Comparison of ENCODE assay signal across 15 cellular contexts in genomic region chr14:74510955-74511354, GRCh38. TPM values are rescaled to one million over a fixed set of nuclear protein-coding genes. Genes with fewer than 3 reads are reported as not detected.
DNase-seq lines count a peak whose midpoint lies in the region; ATAC-seq, FAIRE-seq and TF ChIP-seq lines count a peak whose summit lies in the region.
"Had no signal": no experiment of that assay in that cellular context is flagged by ENCODE, and none has a peak within 500 bp of the region (broad histone marks: within the 10 kb centered on the region; RNA-seq: fewer than 3 reads in every experiment).

No MANE protein-coding gene starts in this region.

- peak overlapping the region; percentile 46 for H3K4me2 ChIP-seq in mammary epithelial cell (ENCODE audit: insufficient read depth, low read depth, low read length)
- H3K4me2 ChIP-seq in keratinocyte (ENCODE audit: control insufficient read depth, extremely low read depth, insufficient read depth, low read depth, low read length), result no peak overlapping the region
- H3K4me2 ChIP-seq: GM23338 had no signal

- peaks cover 37% of the 10 kb centered on the region for H3K4me1 ChIP-seq in HUES6 (ENCODE audit: control insufficient read depth, insufficient read depth, low read length)
- H3K4me1 ChIP-seq in mammary epithelial cell (ENCODE audit: insufficient read depth, low read length), result peaks cover 46% of the 10 kb centered on the region
- peaks cover 11% of the 10 kb centered on the region for H3K4me1 ChIP-seq in keratinocyte (ENCODE audit: control insufficient read depth, extremely low read depth, insufficient read depth, low read length)
- peaks cover 15% of the 10 kb centered on the region for H3K4me1 ChIP-seq in upper lobe of right lung
- H3K4me1 ChIP-seq: adrenal gland, parathyroid adenoma, transverse colon had no signal

- WGBS in mammary epithelial cell (ENCODE audit: low coverage, missing lambda C conversion rate), result 28% methylated on average over 8 of the region's 9 CpGs

- intact Hi-C loops in mammary epithelial cell (cut with micrococcal nuclease) (no loop called here), upper lobe of right lung (cut with DNase I) (no loop called here)

- ATAC-seq in upper lobe of right lung (no peak), GM21447 (IDR thresholded peaks at IDR 0.05; ENCODE audit: unreplicated experiment) (no peak)
- ATAC-seq: activated CD8-positive, alpha-beta T cell treated with anti-CD3 and anti-CD28 coated beads for 36 hours; T-cell had no signal

- H3K27ac ChIP-seq in HUES6 (ENCODE audit: low read depth, low read length) (no peak overlapping the region), mammary epithelial cell (ENCODE audit: insufficient read depth, low read depth, low read length) (peak overlapping the region; percentile 67), keratinocyte (ENCODE audit: control insufficient read depth, insufficient read depth, low read length) (peak overlapping the region; percentile 27), upper lobe of right lung (peak overlapping the region; percentile 0)
- H3K27ac ChIP-seq: adrenal gland, esophagus muscularis mucosa, parathyroid adenoma, transverse colon had no signal

- CTCF ChIA-PET in mammary epithelial cell (lab: Charles Lee; ENCODE audit: low non-redundant PET), result no interaction called here

- peak overlapping the region; percentile 14; the same call in 1 of the 2 replicates for H3K4me3 ChIP-seq in HUES6 (ENCODE audit: low read depth, low read length)
- H3K4me3 ChIP-seq in mammary epithelial cell (replicated peaks in 1 of 3; ENCODE audit: insufficient read depth in 1 of 3, low read depth in 2 of 3, low read length in 3 of 3), result no peak overlapping the region
- H3K4me3 ChIP-seq in keratinocyte (ENCODE audit: control insufficient read depth in 2 of 3, extremely low read depth in 1 of 3, insufficient read depth in 2 of 3, low read depth in 1 of 3, low read length in 3 of 3), result no peak overlapping the region
- no peak overlapping the region for H3K4me3 ChIP-seq in upper lobe of right lung
- H3K4me3 ChIP-seq: adrenal gland, esophagus muscularis mucosa, GM23338, transverse colon had no signal

- H3K9me3 ChIP-seq in HUES6 (ENCODE audit: control insufficient read depth, insufficient read depth, low read depth, low read length) (no peaks in the 10 kb centered on the region), mammary epithelial cell (replicated peaks; ENCODE audit: insufficient read depth, low read length) (no peaks in the 10 kb centered on the region), keratinocyte (ENCODE audit: control insufficient read depth, low read depth, low read length) (no peaks in the 10 kb centered on the region), upper lobe of right lung (no peaks in the 10 kb centered on the region)
- H3K9me3 ChIP-seq: adrenal gland, esophagus muscularis mucosa, transverse colon had no signal

- BruUV-seq in mammary epithelial cell (replicated peaks; lab: Mats Ljungman, UMichigan), result no TSS peak

- no peak overlapping the region for H3K9ac ChIP-seq in HUES6 (ENCODE audit: low read length)
- peak overlapping the region; percentile 5 for H3K9ac ChIP-seq in mammary epithelial cell (ENCODE audit: insufficient read depth, low read length)
- peak overlapping the region; percentile 4 for H3K9ac ChIP-seq in keratinocyte (ENCODE audit: control insufficient read depth, extremely low read depth, insufficient read depth, low read length)
- H3K9ac ChIP-seq: parathyroid adenoma had no signal

- H3K36me3 ChIP-seq in HUES6 (ENCODE audit: control insufficient read depth, insufficient read depth, low read length), result no peaks in the 10 kb centered on the region
- peaks cover 8% of the 10 kb centered on the region for H3K36me3 ChIP-seq in mammary epithelial cell (ENCODE audit: insufficient read depth, low read length)
- H3K36me3 ChIP-seq in keratinocyte (ENCODE audit: control insufficient read depth in 2 of 2, extremely low read depth in 1 of 2, insufficient read depth in 2 of 2, low read length in 2 of 2), result peaks cover 61 to 66% of the 10 kb centered on the region in 2 experiments
- peaks cover 10% of the 10 kb centered on the region for H3K36me3 ChIP-seq in upper lobe of right lung
- H3K36me3 ChIP-seq: adrenal gland, transverse colon had no signal

- in situ Hi-C loops in mammary epithelial cell (cut with MboI; ENCODE audit: low sequenced_read_pairs in 2 of 2), result no loop called here

- FAIRE-seq in keratinocyte (lab: Jason Lieb, UNC), result no peak

- H4K20me1 ChIP-seq in mammary epithelial cell (ENCODE audit: insufficient read depth, low read length), result no peaks in the 10 kb centered on the region
- no peaks in the 10 kb centered on the region for H4K20me1 ChIP-seq in keratinocyte (ENCODE audit: control insufficient read depth, extremely low read depth, insufficient read depth, low read length)

- dilution Hi-C loops in mammary epithelial cell (cut with HindIII; ENCODE audit: low sequenced_read_pairs) (no loop called here), keratinocyte (cut with MboI; ENCODE audit: extremely low pct_ligation_motif_present, low sequenced_read_pairs) (no loop called here)

- peaks cover 5% of the 10 kb centered on the region; the same call in 1 of the 2 replicates for H3K27me3 ChIP-seq in HUES6 (ENCODE audit: control insufficient read depth, insufficient read depth, low read length)
- no peaks in the 10 kb centered on the region for H3K27me3 ChIP-seq in mammary epithelial cell (ENCODE audit: insufficient read depth, low read length)
- H3K27me3 ChIP-seq in keratinocyte (ENCODE audit: control insufficient read depth, extremely low read depth, insufficient read depth, low read length), result no peaks in the 10 kb centered on the region
- no peaks in the 10 kb centered on the region for H3K27me3 ChIP-seq in upper lobe of right lung
- H3K27me3 ChIP-seq: adrenal gland, esophagus muscularis mucosa, transverse colon had no signal

- H2AFZ ChIP-seq in mammary epithelial cell (ENCODE audit: low read depth, low read length), result peak overlapping the region; percentile 14
- H2AFZ ChIP-seq in keratinocyte (ENCODE audit: control insufficient read depth, low read length), result no peak overlapping the region
- H2AFZ ChIP-seq: GM23338, parathyroid adenoma had no signal

- TF ChIP-seq CTCF in mammary epithelial cell (conservative IDR thresholded peaks at IDR 0.05 in 1 of 2, IDR thresholded peaks at IDR 0.05 in 1 of 2; ENCODE audit: extremely low read depth in 1 of 2, insufficient read depth in 1 of 2, low read depth in 1 of 2, low read length in 2 of 2) (no peak), keratinocyte (optimal IDR thresholded peaks at IDR 0.05 in 1 of 3, IDR thresholded peaks at IDR 0.05 in 1 of 3, conservative IDR thresholded peaks at IDR 0.05 in 1 of 3; ENCODE audit: extremely low read depth in 1 of 3, insufficient read depth in 2 of 3, low read length in 3 of 3) (no peak), upper lobe of right lung (IDR thresholded peaks at IDR 0.05) (no peak)

- no peaks in the 10 kb centered on the region for H3K9me1 ChIP-seq in keratinocyte (ENCODE audit: control insufficient read depth, extremely low read depth, insufficient read depth, low read length)

- DNase-seq in mammary epithelial cell (peak; percentile 85), keratinocyte (ENCODE audit: low read depth, low spot score) (no peak), upper lobe of right lung (peak; percentile 60), GDM1 (lab: John Stamatoyannopoulos, UW) (no peak)
- DNase-seq in stimulated activated CD4-positive, alpha-beta T cell treated with anti-CD3 and anti-CD28 coated beads, Interleukin-4, amount 100 ng/mL, for 24 hours, result no peak
- DNase-seq: activated CD8-positive, alpha-beta T cell treated with anti-CD3 and anti-CD28 coated beads for 36 hours; NCI-H748 treated with DMSO at 0.1 percent for 48 hours; T-cell; transverse colon had no signal

- H3K79me2 ChIP-seq in mammary epithelial cell (ENCODE audit: insufficient read depth, low read length), result no peaks in the 10 kb centered on the region
- H3K79me2 ChIP-seq in keratinocyte (ENCODE audit: control insufficient read depth, insufficient read depth, low read length), result no peaks in the 10 kb centered on the region
- H3K79me2 ChIP-seq: parathyroid adenoma had no signal

RNA-seq across cellular contexts. Expression of gene ISCA2, which starts 17.4 kb away (rescaled TPM):
- total RNA-seq in mammary epithelial cell, result 10 to 100 TPM in 1 of 2 donors, 1 to 10 TPM in 1; 6.7 to 18.2 TPM
- polyA plus RNA-seq in mammary epithelial cell, result 20.5 TPM
- not detected for polyA minus RNA-seq in mammary epithelial cell
- 23.3 to 33.0 TPM (median 26.6 TPM) in 3 replicates for polyA plus RNA-seq in keratinocyte
- 3.1 TPM for polyA plus RNA-seq in keratinocyte (2011; ENCODE audit: low read depth)
- polyA plus RNA-seq in keratinocyte (2011; cell fraction: cytosol; rRNA removed), result 21.7 and 37.6 TPM in 2 replicates
- 10.2 and 14.3 TPM in 2 replicates for polyA plus RNA-seq in keratinocyte (2011; cell fraction: nucleus; rRNA removed)
- polyA plus RNA-seq in keratinocyte (2012; ENCODE audit: low replicate concordance), result 15.6 and 15.8 TPM in 2 replicates
- 1.5 to 6.8 TPM (median 4.9 TPM) in 3 replicates for polyA minus RNA-seq in keratinocyte
- 14.2 TPM for polyA minus RNA-seq in keratinocyte (2011; cell fraction: cytosol; rRNA and poly(A)+ RNA removed)
- 0.84 and 1.4 TPM in 2 replicates for polyA minus RNA-seq in keratinocyte (2011; cell fraction: nucleus; rRNA and poly(A)+ RNA removed)
- 21.4 TPM for total RNA-seq in upper lobe of right lung

RNA-seq across cellular contexts. Expression of gene NPC2, which starts 17.9 kb away (rescaled TPM):
- 100 to 1,000 TPM; 248 to 347 TPM for total RNA-seq in mammary epithelial cell
- polyA plus RNA-seq in mammary epithelial cell, result 466 TPM
- polyA minus RNA-seq in mammary epithelial cell, result 327 TPM
- polyA plus RNA-seq in keratinocyte, result 221 to 278 TPM (median 260 TPM) in 3 replicates
- polyA plus RNA-seq in keratinocyte (2011; ENCODE audit: low read depth), result 1,193 TPM
- 446 and 577 TPM in 2 replicates for polyA plus RNA-seq in keratinocyte (2011; cell fraction: cytosol; rRNA removed)
- 314 and 342 TPM in 2 replicates for polyA plus RNA-seq in keratinocyte (2011; cell fraction: nucleus; rRNA removed)
- 404 and 414 TPM in 2 replicates for polyA plus RNA-seq in keratinocyte (2012; ENCODE audit: low replicate concordance)
- 167 to 429 TPM (median 202 TPM) in 3 replicates for polyA minus RNA-seq in keratinocyte
- 135 TPM for polyA minus RNA-seq in keratinocyte (2011; cell fraction: cytosol; rRNA and poly(A)+ RNA removed)
- polyA minus RNA-seq in keratinocyte (2011; cell fraction: nucleus; rRNA and poly(A)+ RNA removed), result 72.7 and 94.7 TPM in 2 replicates
- total RNA-seq in upper lobe of right lung, result 849 TPM

Comparison
In these comparisons a context has a peak if more than half of its experiments do, and no peak if none do; other contexts are left out.
1. DNase-seq: peak in mammary epithelial cell (single experiment) and upper lobe of right lung (single experiment); none in keratinocyte (single experiment), GDM1 (single experiment) and stimulated activated CD4-positive, alpha-beta T cell treated with anti-CD3 and anti-CD28 coated beads, Interleukin-4, amount 100 ng/mL, for 24 hours (single experiment).